ENCODE assay signal across 8 cellular contexts in genomic region chr17:19238167-19238505, GRCh38. TPM values are rescaled to one million over a fixed set of nuclear protein-coding genes. Genes with fewer than 3 reads are reported as not detected.
DNase-seq lines count a peak whose midpoint lies in the region; ATAC-seq and TF ChIP-seq lines count a peak whose summit lies in the region.

No MANE protein-coding gene starts in this region.

- peak in 1 of 5 donors; percentile 6 for DNase-seq in CD4-positive, alpha-beta memory T cell
- DNase-seq in HT-29 (ENCODE audit: low spot score): peak; percentile 34
- no peak for DNase-seq in activated T-helper 1 cell treated with anti-CD3 and anti-CD28 coated beads, Interleukin-12 subunit alpha, Interleukin-12 subunit beta, Interleukin-2, Interleukin-4 antibody, amounts not matched to agents 30 ng/mL and 10 ng/mL and 1 ng/mL, durations not matched to agents 14 hours and 24 hours and 36 hours (ENCODE audit: low spot score)
- peak; percentile 35 to 69 (median 59) for DNase-seq in heart left ventricle
- DNase-seq in posterior cingulate gyrus: peak; percentile 20 to 88 (median 44)
- no peak for DNase-seq in DMS153 (lab: John Stamatoyannopoulos, UW)
- no peak for DNase-seq in inferior parietal cortex (ENCODE audit: extremely low spot score)

- WGBS in heart left ventricle, 4 donors: 1 to 4% (median 1%) methylated on average over 11 to 21 of the region's 21 CpGs

- H3K4me3 Mint-ChIP-seq in CD4-positive, alpha-beta memory T cell: peak overlapping the region; percentile 75 to 90 (median 85)
- peak overlapping the region; percentile 84 for H3K4me3 Mint-ChIP-seq in activated T-helper 1 cell treated with anti-CD3 and anti-CD28 coated beads, Interleukin-12 subunit alpha, Interleukin-12 subunit beta, Interleukin-2, Interleukin-4 antibody, amounts not matched to agents 30 ng/mL and 10 ng/mL and 1 ng/mL, durations not matched to agents 14 hours and 24 hours and 36 hours

- no peaks in the 10 kb centered on the region for H3K27me3 ChIP-seq in CD4-positive, alpha-beta memory T cell (ENCODE audit: insufficient read depth, low read length)
- H3K27me3 ChIP-seq in heart left ventricle: peaks cover 0 to 5% (median 0%) of the 10 kb centered on the region in 9 donors

- H3K9me3 Mint-ChIP-seq in CD4-positive, alpha-beta memory T cell: no peaks in the 10 kb centered on the region
- no peaks in the 10 kb centered on the region for H3K9me3 Mint-ChIP-seq in activated T-helper 1 cell treated with anti-CD3 and anti-CD28 coated beads, Interleukin-12 subunit alpha, Interleukin-12 subunit beta, Interleukin-2, Interleukin-4 antibody, amounts not matched to agents 30 ng/mL and 10 ng/mL and 1 ng/mL, durations not matched to agents 14 hours and 24 hours and 36 hours

- CTCF ChIA-PET in CD4-positive, alpha-beta memory T cell (lab: Charles Lee; ENCODE audit: partially characterized antibody): interaction anchor here (0.8 kb wide), 1 partner anchor 124 kb away, joined by 3 read pairs; the partner anchor contains the start of gene B9D1

- TF ChIP-seq POLR2A in heart left ventricle (IDR thresholded peaks at IDR 0.05): no peak

- peak overlapping the region; percentile 36 to 84 for H3K4me3 ChIP-seq in CD4-positive, alpha-beta memory T cell (ENCODE audit: low read length in 2 of 2)
- H3K4me3 ChIP-seq in heart left ventricle: peak overlapping the region; percentile 74 to 100 (median 97)

- peaks cover 0 to 10% (median 2%) of the 10 kb centered on the region in 4 donors for H3K4me1 Mint-ChIP-seq in CD4-positive, alpha-beta memory T cell
- no peaks in the 10 kb centered on the region for H3K4me1 Mint-ChIP-seq in activated T-helper 1 cell treated with anti-CD3 and anti-CD28 coated beads, Interleukin-12 subunit alpha, Interleukin-12 subunit beta, Interleukin-2, Interleukin-4 antibody, amounts not matched to agents 30 ng/mL and 10 ng/mL and 1 ng/mL, durations not matched to agents 14 hours and 24 hours and 36 hours (ENCODE audit: low read depth)

- no peak for TF ChIP-seq CTCF in heart left ventricle (IDR thresholded peaks at IDR 0.05)

- H3K27ac ChIP-seq in CD4-positive, alpha-beta memory T cell (ENCODE audit: low read depth, low read length): no peak overlapping the region
- H3K27ac ChIP-seq in heart left ventricle: peak overlapping the region; percentile 79 to 98 (median 95)

- H3K36me3 ChIP-seq in CD4-positive, alpha-beta memory T cell (ENCODE audit: insufficient read depth, low read length): no peaks in the 10 kb centered on the region
- H3K36me3 ChIP-seq in heart left ventricle: peaks cover 0 to 5% (median 0%) of the 10 kb centered on the region in 9 donors

- ATAC-seq in heart left ventricle (peak; percentile 32 to 55 (median 43)), GM18502 (IDR thresholded peaks at IDR 0.05; ENCODE audit: poor library complexity, unreplicated experiment) (no peak)

- peaks cover 0 to 2% of the 10 kb centered on the region in 2 donors for H3K27me3 Mint-ChIP-seq in CD4-positive, alpha-beta memory T cell
- H3K27me3 Mint-ChIP-seq in activated T-helper 1 cell treated with anti-CD3 and anti-CD28 coated beads, Interleukin-12 subunit alpha, Interleukin-12 subunit beta, Interleukin-2, Interleukin-4 antibody, amounts not matched to agents 30 ng/mL and 10 ng/mL and 1 ng/mL, durations not matched to agents 14 hours and 24 hours and 36 hours (ENCODE audit: insufficient read depth): peaks cover 18% of the 10 kb centered on the region

- H3K36me3 Mint-ChIP-seq in CD4-positive, alpha-beta memory T cell: no peaks in the 10 kb centered on the region
- no peaks in the 10 kb centered on the region for H3K36me3 Mint-ChIP-seq in activated T-helper 1 cell treated with anti-CD3 and anti-CD28 coated beads, Interleukin-12 subunit alpha, Interleukin-12 subunit beta, Interleukin-2, Interleukin-4 antibody, amounts not matched to agents 30 ng/mL and 10 ng/mL and 1 ng/mL, durations not matched to agents 14 hours and 24 hours and 36 hours (ENCODE audit: low read depth)

- H3K27ac Mint-ChIP-seq in CD4-positive, alpha-beta memory T cell: peak overlapping the region in 5 of 7 donors; percentile 27 to 62 (median 51)
- no peak overlapping the region for H3K27ac Mint-ChIP-seq in activated T-helper 1 cell treated with anti-CD3 and anti-CD28 coated beads, Interleukin-12 subunit alpha, Interleukin-12 subunit beta, Interleukin-2, Interleukin-4 antibody, amounts not matched to agents 30 ng/mL and 10 ng/mL and 1 ng/mL, durations not matched to agents 14 hours and 24 hours and 36 hours

- H3K4me1 ChIP-seq in CD4-positive, alpha-beta memory T cell (ENCODE audit: insufficient read depth, low read length): peaks cover 5% of the 10 kb centered on the region
- H3K4me1 ChIP-seq in heart left ventricle: peaks cover 7 to 45% (median 28%) of the 10 kb centered on the region in 12 donors

- intact Hi-C loops in CD4-positive, alpha-beta memory T cell (cut with micrococcal nuclease): no loop called here
- intact Hi-C loops in activated T-helper 1 cell treated with anti-CD3 and anti-CD28 coated beads, Interleukin-12 subunit alpha, Interleukin-12 subunit beta, Interleukin-2, Interleukin-4 antibody, amounts not matched to agents 30 ng/mL and 10 ng/mL and 1 ng/mL, durations not matched to agents 14 hours and 24 hours and 36 hours (cut with micrococcal nuclease): no loop called here
- intact Hi-C loops in heart left ventricle (cut with DNase I): no loop called here
- intact Hi-C loops in posterior cingulate gyrus (cut with DNase I): no loop called here

- H3K9me3 ChIP-seq in CD4-positive, alpha-beta memory T cell (ENCODE audit: control insufficient read depth in 1 of 2, low read length in 2 of 2): no peaks in the 10 kb centered on the region
- H3K9me3 ChIP-seq in heart left ventricle: no peaks in the 10 kb centered on the region

- POLR2A ChIA-PET in CD4-positive, alpha-beta memory T cell (lab: Charles Lee; ENCODE audit: partially characterized antibody): no interaction called here

RNA-seq across cellular contexts. Expression of gene EPN2, which starts 1.0 kb away (rescaled TPM):
- 10 to 100 TPM in 1 of 2 experiments, 1 to 10 TPM in 1; 9.7 to 10.4 TPM for total RNA-seq in CD4-positive, alpha-beta memory T cell
- polyA plus RNA-seq in CD4-positive, alpha-beta memory T cell: 10 to 100 TPM in 1 of 2 donors, 1 to 10 TPM in 1; 4.2 to 10.0 TPM
- total RNA-seq in HT-29 (2014; rRNA removed; shearing (Covaris generic)): 16.8 and 18.1 TPM in 2 replicates
- 7.0 and 9.3 TPM in 2 replicates for total RNA-seq in activated T-helper 1 cell treated with anti-CD3 and anti-CD28 coated beads, Interleukin-12 subunit alpha, Interleukin-12 subunit beta, Interleukin-2, Interleukin-4 antibody, amounts not matched to agents 30 ng/mL and 10 ng/mL and 1 ng/mL, durations not matched to agents 14 hours and 24 hours and 36 hours
- 100 to 1,000 TPM in 1 of 9 donors, 10 to 100 TPM in 8; 43.9 to 114 (median 73.9) TPM for total RNA-seq in heart left ventricle
- polyA plus RNA-seq in heart left ventricle: 10 to 100 TPM; 26.4 to 37.9 TPM

Comparison
In these comparisons a context has a peak if more than half of its experiments do, and no peak if none do; other contexts are left out.
1. DNase-seq: peak in HT-29 (single experiment), heart left ventricle (5 of 5) and posterior cingulate gyrus (10 of 10); none in activated T-helper 1 cell treated with anti-CD3 and anti-CD28 coated beads, Interleukin-12 subunit alpha, Interleukin-12 subunit beta, Interleukin-2, Interleukin-4 antibody, amounts not matched to agents 30 ng/mL and 10 ng/mL and 1 ng/mL, durations not matched to agents 14 hours and 24 hours and 36 hours (single experiment), DMS153 (single experiment) and inferior parietal cortex (single experiment).